8 cellular contexts compared by ENCODE assay signal in genomic region chr9:104094534-104095020, GRCh38. TPM values are rescaled to one million over a fixed set of nuclear protein-coding genes. Genes with fewer than 3 reads are reported as not detected.
A peak's percentile ranks its signal among the peaks of the same experiment; 100 is the strongest.
DNase-seq lines count a peak whose midpoint lies in the region; TF ChIP-seq lines count a peak whose summit lies in the region.

No MANE protein-coding gene starts in this region.

- intact Hi-C loops in ovary (cut with DNase I) = no loop called here

- no peak overlapping the region for H3K9ac ChIP-seq in endocrine pancreas (ENCODE audit: control insufficient read depth, insufficient read depth, low read length)

- H3K9me3 ChIP-seq in endocrine pancreas (ENCODE audit: control insufficient read depth, low read length) (no peaks in the 10 kb centered on the region), ovary (no peaks in the 10 kb centered on the region)

- H3K36me3 ChIP-seq in endocrine pancreas (ENCODE audit: control insufficient read depth, insufficient read depth, low read length) = no peaks in the 10 kb centered on the region
- no peaks in the 10 kb centered on the region for H3K36me3 ChIP-seq in ovary

- H3K27ac ChIP-seq in ovary = peak overlapping the region in 1 of 2 donors; percentile 97

- H3K4me1 ChIP-seq in endocrine pancreas (ENCODE audit: control insufficient read depth, insufficient read depth, low read length) (peaks cover 21% of the 10 kb centered on the region), ovary (ENCODE audit: insufficient read depth) (peaks cover 7% of the 10 kb centered on the region)

- no peak for TF ChIP-seq EP300 in ovary (IDR thresholded peaks at IDR 0.05)

- peak; percentile 7 for DNase-seq in activated CD4-positive, alpha-beta T cell treated with anti-CD3 and anti-CD28 coated beads for 48 hours
- no peak for DNase-seq in activated CD4-positive, alpha-beta T cell treated with anti-CD3 and anti-CD28 coated beads for 4 hours
- DNase-seq in HFF-Myc (ENCODE audit: extremely low read depth, low read depth) (no peak), NCI-H748 (lab: John Stamatoyannopoulos, UW; ENCODE audit: unreplicated experiment) (peak; percentile 77), ovary (no peak), SIG-M5 treated with dmso at 0.1 percent for 504 hours (lab: John Stamatoyannopoulos, UW; ENCODE audit: unreplicated experiment) (no peak)
- no peak for DNase-seq in stimulated activated CD4-positive, alpha-beta T cell treated with anti-CD3 and anti-CD28 coated beads, Interleukin-4, amount 100 ng/mL, for 4 hours

- WGBS in ovary, 3 donors = 0 to 2% (median 1%) methylated on average over 18 of the region's 18 CpGs

- H3K27me3 ChIP-seq in endocrine pancreas (ENCODE audit: control insufficient read depth, insufficient read depth, low read length) (no peaks in the 10 kb centered on the region), ovary (no peaks in the 10 kb centered on the region)

- H3K4me3 ChIP-seq in HFF-Myc (replicated peaks; ENCODE audit: low read depth, low read length) = peak overlapping the region; percentile 61
- H3K4me3 ChIP-seq in endocrine pancreas (ENCODE audit: control insufficient read depth, insufficient read depth, low read length) = peak overlapping the region; percentile 69
- peak overlapping the region; percentile 58 for H3K4me3 ChIP-seq in ovary

- no peak for TF ChIP-seq CTCF in HFF-Myc (IDR thresholded peaks at IDR 0.05; ENCODE audit: low read depth, low read length, missing control alignments)
- TF ChIP-seq CTCF in ovary (IDR thresholded peaks at IDR 0.05) = no peak

- no peak for TF ChIP-seq POLR2A in ovary (IDR thresholded peaks at IDR 0.05)

RNA-seq across cellular contexts. Expression of gene SMC2, which starts 0.5 kb away (rescaled TPM):
- 1 to 10 TPM; 3.2 to 9.7 (median 5.5) TPM for total RNA-seq in ovary
- polyA plus RNA-seq in ovary = 1 to 10 TPM; 3.2 to 5.2 TPM

Comparison
In these comparisons a context has a peak if more than half of its experiments do, and no peak if none do; other contexts are left out.
1. DNase-seq: peak in activated CD4-positive, alpha-beta T cell treated with anti-CD3 and anti-CD28 coated beads for 48 hours (single experiment) and NCI-H748 (single experiment); none in activated CD4-positive, alpha-beta T cell treated with anti-CD3 and anti-CD28 coated beads for 4 hours (0 of 2), HFF-Myc (single experiment), ovary (0 of 5), SIG-M5 treated with dmso at 0.1 percent for 504 hours (single experiment) and stimulated activated CD4-positive, alpha-beta T cell treated with anti-CD3 and anti-CD28 coated beads, Interleukin-4, amount 100 ng/mL, for 4 hours (0 of 2).
2. Peak in every context shown above with its lines, with median percentiles within 50 percentile points of each other: H3K4me3 ChIP-seq.